In genomic region chr14:50805396-50805795, GRCh38 we compare ENCODE assay signal across 18 cellular contexts.
"Had no signal": no experiment of that assay in that cellular context is flagged by ENCODE, and none has a peak within 500 bp of the region (broad histone marks: within the 10 kb centered on the region; RNA-seq: fewer than 3 reads in every experiment).

No MANE protein-coding gene starts in this region.

- H3K4me3 Mint-ChIP-seq: activated B cell treated with CpG ODN at 0.5 μM for 24 hours; activated CD4-positive, alpha-beta T cell treated with anti-CD3 and anti-CD28 coated beads, Interleukin-2, amount 10 ng/mL, durations not matched to agents 24 days and 14 days; activated CD8-positive, alpha-beta T cell treated with anti-CD3 and anti-CD28 coated beads for 36 hours; activated naive CD4-positive, alpha-beta T cell treated with anti-CD3 and anti-CD28 coated beads, Interleukin-2, amount 50 U/mL, for 24 hours; natural killer cell treated with Interleukin-12 subunit alpha and Interleukin-12 subunit beta and Interleukin-15 and Interleukin-18, amount 100 ng/mL, for 72 hours; T-cell had no signal

- H3K9me3 ChIP-seq: ascending aorta, esophagus squamous epithelium, sigmoid colon, spleen, thyroid gland had no signal

- H3K36me3 ChIP-seq: ascending aorta, thyroid gland had no signal

- H3K9me3 Mint-ChIP-seq: activated B cell treated with CpG ODN at 0.5 μM for 24 hours; activated CD4-positive, alpha-beta T cell treated with anti-CD3 and anti-CD28 coated beads, Interleukin-2, amount 10 ng/mL, durations not matched to agents 24 days and 14 days; activated CD8-positive, alpha-beta T cell treated with anti-CD3 and anti-CD28 coated beads for 36 hours; activated naive CD4-positive, alpha-beta T cell treated with anti-CD3 and anti-CD28 coated beads, Interleukin-2, amount 50 U/mL, for 24 hours; natural killer cell treated with Interleukin-12 subunit alpha and Interleukin-12 subunit beta and Interleukin-15 and Interleukin-18, amount 100 ng/mL, for 72 hours; T-cell had no signal

- H3K4me3 ChIP-seq: ascending aorta, esophagus squamous epithelium, sigmoid colon, spleen, thyroid gland had no signal

- H3K27me3 Mint-ChIP-seq: activated B cell treated with CpG ODN at 0.5 μM for 24 hours; activated CD4-positive, alpha-beta T cell treated with anti-CD3 and anti-CD28 coated beads, Interleukin-2, amount 10 ng/mL, durations not matched to agents 24 days and 14 days; activated CD8-positive, alpha-beta T cell treated with anti-CD3 and anti-CD28 coated beads for 36 hours; activated naive CD4-positive, alpha-beta T cell treated with anti-CD3 and anti-CD28 coated beads, Interleukin-2, amount 50 U/mL, for 24 hours; natural killer cell treated with Interleukin-12 subunit alpha and Interleukin-12 subunit beta and Interleukin-15 and Interleukin-18, amount 100 ng/mL, for 72 hours; T-cell had no signal

- H3K27me3 ChIP-seq: ascending aorta, esophagus squamous epithelium, sigmoid colon, spleen, thyroid gland had no signal

- ATAC-seq: activated CD8-positive, alpha-beta T cell treated with anti-CD3 and anti-CD28 coated beads for 36 hours; natural killer cell treated with Interleukin-12 subunit alpha and Interleukin-12 subunit beta and Interleukin-15 and Interleukin-18, amount 100 ng/mL, for 72 hours; T-cell had no signal

- H3K27ac ChIP-seq: esophagus squamous epithelium, spleen, thyroid gland had no signal

- H3K36me3 Mint-ChIP-seq: natural killer cell treated with Interleukin-12 subunit alpha and Interleukin-12 subunit beta and Interleukin-15 and Interleukin-18, amount 100 ng/mL, for 72 hours had no signal

- H3K4me1 ChIP-seq: esophagus squamous epithelium, thyroid gland had no signal

- H3K27ac Mint-ChIP-seq: activated B cell treated with CpG ODN at 0.5 μM for 24 hours; activated CD4-positive, alpha-beta T cell treated with anti-CD3 and anti-CD28 coated beads, Interleukin-2, amount 10 ng/mL, durations not matched to agents 24 days and 14 days; activated CD8-positive, alpha-beta T cell treated with anti-CD3 and anti-CD28 coated beads for 36 hours had no signal

- DNase-seq: activated B cell treated with CpG ODN at 0.5 μM for 24 hours; activated CD4-positive, alpha-beta T cell treated with anti-CD3 and anti-CD28 coated beads, Interleukin-2, amount 10 ng/mL, durations not matched to agents 24 days and 14 days; activated CD8-positive, alpha-beta T cell treated with anti-CD3 and anti-CD28 coated beads for 36 hours; activated effector memory CD4-positive, alpha-beta T cell treated with anti-CD3 and anti-CD28 coated beads, Interleukin-2, amount 50 U/mL, for 16 hours; activated T-cell treated with anti-CD3 and anti-CD28 coated beads, Interleukin-2, amount 50 U/mL, for 48 hours; cerebellar nuclear complex; effector CD8-positive, alpha-beta T cell; esophagus squamous epithelium; left ventricle myocardium superior; sigmoid colon; spleen; stimulated activated CD4-positive, alpha-beta T cell treated with anti-CD3 and anti-CD28 coated beads, Interleukin-4, amount 100 ng/mL, for 4 hours; stimulated activated naive CD4-positive, alpha-beta T cell; T-cell; thyroid gland had no signal
